In genomic region chr9:109417054-109417453, GRCh38 we compare ENCODE assay signal across 1 cellular context.
TF ChIP-seq lines count a peak whose summit lies in the region.

No MANE protein-coding gene starts in this region.

TF ChIP-seq in IMR-90, 13 proteins besides CTCF, POLR2A, EP300 and RAD21 (continued from another document):
- TF ChIP-seq, protein P1, sequence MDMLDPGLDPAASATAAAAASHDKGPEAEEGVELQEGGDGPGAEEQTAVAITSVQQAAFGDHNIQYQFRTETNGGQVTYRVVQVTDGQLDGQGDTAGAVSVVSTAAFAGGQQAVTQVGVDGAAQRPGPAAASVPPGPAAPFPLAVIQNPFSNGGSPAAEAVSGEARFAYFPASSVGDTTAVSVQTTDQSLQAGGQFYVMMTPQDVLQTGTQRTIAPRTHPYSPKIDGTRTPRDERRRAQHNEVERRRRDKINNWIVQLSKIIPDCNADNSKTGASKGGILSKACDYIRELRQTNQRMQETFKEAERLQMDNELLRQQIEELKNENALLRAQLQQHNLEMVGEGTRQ (IDR thresholded peaks at IDR 0.05; ENCODE audit: low read depth, low read length), result no peak
- TF ChIP-seq MAZ (IDR thresholded peaks at IDR 0.05; ENCODE audit: borderline replicate concordance, low read depth, low read length) (no peak), MAFK (IDR thresholded peaks at IDR 0.05; ENCODE audit: low read depth, low read length) (no peak)
